ENCODE assay signal across 8 cellular contexts in the genomic region with DNA sequence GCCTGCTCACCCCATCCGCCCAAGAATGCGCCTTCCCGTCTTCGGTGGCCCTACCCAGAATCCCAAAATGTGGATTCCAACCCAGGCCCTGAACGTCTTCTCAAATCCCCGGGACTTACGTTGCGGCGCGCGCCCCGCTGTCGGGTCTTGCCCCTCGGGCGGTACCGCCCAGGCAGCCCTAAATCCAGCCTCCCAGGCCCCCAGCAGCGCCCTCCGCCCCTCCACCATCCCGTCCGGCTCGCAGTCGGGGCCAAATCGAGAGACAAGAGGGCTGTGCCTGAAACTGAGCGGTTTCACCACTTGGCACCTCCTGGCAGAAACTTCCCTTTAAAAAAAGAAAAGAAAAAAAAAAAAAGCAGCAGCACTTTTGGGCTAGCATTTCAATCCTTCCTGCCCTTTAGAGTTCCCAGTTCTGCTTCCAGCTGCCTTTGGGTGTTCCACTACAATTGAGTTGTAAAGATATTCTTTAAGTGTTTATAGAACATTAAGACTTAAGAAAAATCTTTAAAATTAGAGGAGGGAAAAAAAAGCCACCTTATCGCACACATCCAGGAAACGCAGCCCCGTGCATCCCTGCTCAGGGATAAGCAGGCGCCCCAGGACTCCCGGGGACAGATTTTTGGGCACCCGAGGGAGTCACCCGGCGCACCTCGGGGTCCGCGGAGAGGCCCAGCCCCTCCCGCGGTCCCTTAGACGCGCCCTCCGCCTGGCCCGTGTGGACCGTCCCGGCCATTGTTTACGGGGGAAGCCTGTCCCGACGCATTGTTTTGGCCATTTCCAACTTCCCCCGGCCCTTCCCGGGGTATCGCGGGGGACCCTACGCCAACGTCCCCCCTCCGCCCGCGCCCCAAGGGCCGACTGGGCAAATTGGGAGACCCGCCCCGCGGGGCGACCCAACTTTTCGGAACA. TPM values are rescaled to one million over a fixed set of nuclear protein-coding genes. Genes with fewer than 3 reads are reported as not detected.
DNase-seq lines count a peak whose midpoint lies in the region; ATAC-seq and TF ChIP-seq lines count a peak whose summit lies in the region.

No MANE protein-coding gene starts in this region.

- H3K27ac ChIP-seq in AG04450 (ENCODE audit: low read depth, low read length) = no peak overlapping the region
- H3K27ac ChIP-seq in colonic mucosa = peak overlapping the region; percentile 82
- H3K27ac ChIP-seq in right lobe of liver = peak overlapping the region; percentile 76 to 89 (median 85)
- H3K27ac ChIP-seq in thymus (ENCODE audit: low read depth) = peak overlapping the region; percentile 52

- H3K9ac ChIP-seq in colonic mucosa (ENCODE audit: low read depth in 2 of 2, low read length in 2 of 2) = peak overlapping the region; percentile 66 to 76

- H3K4me1 ChIP-seq in colonic mucosa = no peaks in the 10 kb centered on the region
- peaks cover 0 to 24% (median 3%) of the 10 kb centered on the region in 4 donors for H3K4me1 ChIP-seq in right lobe of liver
- H3K4me1 ChIP-seq in thymus (ENCODE audit: control insufficient read depth, insufficient read depth, low read length) = no peaks in the 10 kb centered on the region

- H3K27me3 ChIP-seq in AG04450 (ENCODE audit: control insufficient read depth, insufficient read depth, low read length) (peaks cover 13% of the 10 kb centered on the region), colonic mucosa (no peaks in the 10 kb centered on the region), right lobe of liver (no peaks in the 10 kb centered on the region), thymus (ENCODE audit: control insufficient read depth, insufficient read depth) (no peaks in the 10 kb centered on the region)

- POLR2A ChIA-PET in AG04450 (lab: Yijun Ruan, JAX) = no interaction called here

- DNase-seq in AG04450 (ENCODE audit: low read depth, low spot score) = no peak
- DNase-seq in RPMI7951 (ENCODE audit: low read depth) = peak; percentile 75
- DNase-seq in colonic mucosa = peak; percentile 68
- peak in 1 of 3 donors; percentile 49 for DNase-seq in right lobe of liver
- no peak for DNase-seq in SK-N-DZ (ENCODE audit: low spot score)

- WGBS in right lobe of liver (ENCODE audit: insufficient coverage, low coverage, low lambda C conversion rate, missing lambda C conversion rate) = 30% methylated on average over 8 of the region's 61 CpGs
- 3% methylated on average over 61 of the region's 61 CpGs for WGBS in thymus

- H3K36me3 ChIP-seq in colonic mucosa = no peaks in the 10 kb centered on the region
- no peaks in the 10 kb centered on the region for H3K36me3 ChIP-seq in right lobe of liver
- no peaks in the 10 kb centered on the region for H3K36me3 ChIP-seq in thymus (ENCODE audit: control insufficient read depth, insufficient read depth)

- H3K9me3 ChIP-seq in AG04450 (ENCODE audit: control insufficient read depth, insufficient read depth, low read length) = no peaks in the 10 kb centered on the region
- H3K9me3 ChIP-seq in colonic mucosa = no peaks in the 10 kb centered on the region
- no peaks in the 10 kb centered on the region for H3K9me3 ChIP-seq in right lobe of liver
- no peaks in the 10 kb centered on the region for H3K9me3 ChIP-seq in thymus (ENCODE audit: control insufficient read depth)

- TF ChIP-seq POLR2A in GM18951 (IDR thresholded peaks at IDR 0.05; ENCODE audit: extremely low read depth, insufficient read depth, insufficient read length) = peak; percentile 29
- no peak for TF ChIP-seq POLR2A in right lobe of liver (IDR thresholded peaks at IDR 0.05)

- no peak for TF ChIP-seq CTCF in AG04450 (IDR thresholded peaks at IDR 0.05; ENCODE audit: low read depth, low read length)
- no peak for TF ChIP-seq CTCF in colonic mucosa (IDR thresholded peaks at IDR 0.05)
- no peak for TF ChIP-seq CTCF in right lobe of liver (IDR thresholded peaks at IDR 0.05)

- peak overlapping the region; percentile 70 for H3K4me3 ChIP-seq in AG04450 (ENCODE audit: low read depth, low read length)
- H3K4me3 ChIP-seq in colonic mucosa = peak overlapping the region; percentile 52
- H3K4me3 ChIP-seq in right lobe of liver = peak overlapping the region; percentile 68 to 86 (median 74)
- peak overlapping the region; percentile 79 for H3K4me3 ChIP-seq in thymus (ENCODE audit: low read length)

- intact Hi-C loops in colonic mucosa (cut with DNase I) = loop anchor here (10.0 kb wide), 1 partner anchor 107 kb away; the partner anchor contains the start of gene DDX17
- intact Hi-C loops in right lobe of liver (cut with DNase I) = no loop called here

- in situ Hi-C loops in GM18951 (cut with MboI; ENCODE audit: low sequenced_read_pairs, unreplicated experiment) = no loop called here

- CTCF ChIA-PET in AG04450 (lab: Charles Lee) = interaction anchor here (0.6 kb wide), 1 partner anchor 192 kb away, joined by 4 read pairs; no protein-coding TSS in a partner anchor

- peak; percentile 7 to 22 (median 13) for ATAC-seq in right lobe of liver
- no peak for ATAC-seq in GM21360 (IDR thresholded peaks at IDR 0.05; ENCODE audit: unreplicated experiment)

RNA-seq across cellular contexts. Expression of gene KCNJ4, which starts 57.6 kb away (rescaled TPM):
- polyA plus RNA-seq in AG04450 (2011; rRNA removed) = not detected in 2 replicates
- polyA minus RNA-seq in AG04450 (2011; rRNA and poly(A)+ RNA removed) = not detected in 2 replicates
- total RNA-seq in RPMI7951 (2014; rRNA removed; shearing (Covaris generic)) = under 0.01 TPM in 1 of 2 replicates, not detected in the other
- total RNA-seq in colonic mucosa = not detected
- total RNA-seq in right lobe of liver = not detected
- 0.32 TPM for polyA plus RNA-seq in thymus
- 0.27 and 0.30 TPM in 2 replicates for polyA plus RNA-seq in SK-N-DZ (2014; cell fraction: cytosol; rRNA removed)
- not detected in 2 replicates for polyA plus RNA-seq in SK-N-DZ (2014; cell fraction: nucleus; rRNA removed)

Comparison
In these comparisons a context has a peak if more than half of its experiments do, and no peak if none do; other contexts are left out.
1. DNase-seq: peak in RPMI7951 (single experiment) and colonic mucosa (single experiment); none in AG04450 (single experiment) and SK-N-DZ (single experiment).
2. Peak in every context shown above with its lines, with median percentiles within 50 percentile points of each other: H3K4me3 ChIP-seq.